ENCODE assay signal across 10 cellular contexts in the genomic region with DNA sequence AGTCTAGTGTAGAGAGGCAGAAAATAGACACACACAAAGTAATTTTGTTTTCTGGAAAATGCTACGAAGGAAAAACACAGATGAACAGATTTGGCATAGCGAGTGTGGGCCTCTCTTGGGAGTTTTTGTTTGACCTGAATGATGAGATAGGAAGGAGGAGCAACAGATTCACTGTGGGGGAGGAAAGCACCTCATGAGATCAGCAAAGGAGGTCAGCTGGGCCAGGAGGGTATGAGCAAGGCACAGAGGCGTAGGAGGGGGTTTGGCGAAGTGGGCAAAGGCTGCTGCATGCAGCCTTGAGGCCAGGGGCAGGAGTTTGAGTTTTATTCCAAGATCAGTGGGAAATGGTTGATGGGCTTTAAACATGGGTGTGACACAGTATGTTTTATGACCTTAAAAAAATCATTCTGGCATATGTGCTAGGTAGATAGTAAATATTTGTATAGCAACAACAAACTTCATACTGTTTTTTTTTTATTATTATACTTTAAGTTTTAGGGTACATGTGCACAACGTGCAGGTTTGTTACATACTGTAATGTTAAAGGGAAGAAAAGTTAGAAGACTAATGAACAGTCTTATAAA. TPM values are rescaled to one million over a fixed set of nuclear protein-coding genes. Genes with fewer than 3 reads are reported as not detected.
DNase-seq lines count a peak whose midpoint lies in the region; ATAC-seq and TF ChIP-seq lines count a peak whose summit lies in the region.
"Had no signal": no experiment of that assay in that cellular context is flagged by ENCODE, and none has a peak within 500 bp of the region (broad histone marks: within the 10 kb centered on the region; RNA-seq: fewer than 3 reads in every experiment).

No MANE protein-coding gene starts in this region.

- no peak for TF ChIP-seq EP300 in stomach (IDR thresholded peaks at IDR 0.05)

- H2AK5ac ChIP-seq in mesendoderm (ENCODE audit: low read length), result no peak overlapping the region

- no peak overlapping the region for H2BK15ac ChIP-seq in mesendoderm (replicated peaks; ENCODE audit: low read depth)

- H3K4me3 ChIP-seq in GM12865 (ENCODE audit: low read depth, low read length) (no peak overlapping the region), mesendoderm (ENCODE audit: low read length) (no peak overlapping the region), stomach (no peak overlapping the region), brain microvascular endothelial cell (ENCODE audit: low read depth, low read length) (no peak overlapping the region)

- no peak overlapping the region for H2BK120ac ChIP-seq in mesendoderm (ENCODE audit: low read depth, low read length)

- ATAC-seq in HG03469 (IDR thresholded peaks at IDR 0.05; ENCODE audit: unreplicated experiment), result peak; percentile 31

- H3K4me1 ChIP-seq in mesendoderm (ENCODE audit: control insufficient read depth, low read depth, low read length) (no peaks in the 10 kb centered on the region), stomach (peaks cover 0 to 11% (median 1%) of the 10 kb centered on the region in 4 donors)

- no peak for TF ChIP-seq POLR2A in stomach (IDR thresholded peaks at IDR 0.05)

- H3K27ac ChIP-seq in mesendoderm (ENCODE audit: low read depth, low read length) (no peak overlapping the region), stomach (peak overlapping the region in 1 of 5 donors; percentile 18), brain microvascular endothelial cell (no peak overlapping the region)

- DNase-seq in GM12865 (ENCODE audit: low read depth), result peak; percentile 61
- DNase-seq in GM20000 (ENCODE audit: low spot score), result peak; percentile 68
- DNase-seq in mesendoderm, result peak; percentile 10
- no peak for DNase-seq in NCI-H146 (lab: John Stamatoyannopoulos, UW)
- DNase-seq in stomach, result no peak
- DNase-seq in brain microvascular endothelial cell, result no peak
- no peak for DNase-seq in cerebellar nuclear complex (lab: John Stamatoyannopoulos, UW)
- DNase-seq: KBM-7, naive B cell had no signal

- H3K27me3 ChIP-seq in mesendoderm (ENCODE audit: insufficient read depth, low read length, poor library complexity), result no peaks in the 10 kb centered on the region
- no peaks in the 10 kb centered on the region for H3K27me3 ChIP-seq in stomach
- no peaks in the 10 kb centered on the region for H3K27me3 ChIP-seq in brain microvascular endothelial cell (replicated peaks)

- WGBS in mesendoderm (ENCODE audit: extremely low coverage, insufficient coverage, low lambda C conversion rate), result no CpG with 5 or more reads among the region's 5 CpGs
- WGBS in stomach, 5 donors, result 67 to 77% (median 71%) methylated on average over 5 of the region's 5 CpGs

- H4K5ac ChIP-seq in mesendoderm (ENCODE audit: low read length), result no peak overlapping the region

- H3K4me2 ChIP-seq in mesendoderm (ENCODE audit: low read length), result no peak overlapping the region

- intact Hi-C loops in stomach (cut with DNase I; ENCODE audit: low total_unique reads), result no loop called here

- TF ChIP-seq CTCF in GM12865 (IDR thresholded peaks at IDR 0.05; ENCODE audit: insufficient read depth, low read depth, low read length, missing control alignments) (no peak), GM20000 (IDR thresholded peaks at IDR 0.05; ENCODE audit: extremely low read depth, missing control alignments) (no peak), stomach (IDR thresholded peaks at IDR 0.05) (no peak), brain microvascular endothelial cell (IDR thresholded peaks at IDR 0.05; ENCODE audit: low read depth, low read length, missing control alignments) (no peak)

- no peaks in the 10 kb centered on the region for H3K79me2 ChIP-seq in mesendoderm (ENCODE audit: control insufficient read depth, insufficient read depth, low read length)

- no peaks in the 10 kb centered on the region for H3K79me1 ChIP-seq in mesendoderm (ENCODE audit: low read length)

- no peak overlapping the region for H2BK5ac ChIP-seq in mesendoderm (ENCODE audit: low read length)

- H3K9ac ChIP-seq in mesendoderm (ENCODE audit: low read length), result no peak overlapping the region

- in situ Hi-C loops in brain microvascular endothelial cell (cut with HindIII; ENCODE audit: low pct_ligation_motif_present, low sequenced_read_pairs), result no loop called here

- H3K9me3 ChIP-seq in stomach, result no peaks in the 10 kb centered on the region

- H3K56ac ChIP-seq in mesendoderm (ENCODE audit: low read length), result no peak overlapping the region

- no peak overlapping the region for H3K18ac ChIP-seq in mesendoderm (ENCODE audit: low read length)

- no peaks in the 10 kb centered on the region for H3K36me3 ChIP-seq in mesendoderm (ENCODE audit: control insufficient read depth, insufficient read depth, low read length)
- no peaks in the 10 kb centered on the region for H3K36me3 ChIP-seq in stomach
- H3K36me3 ChIP-seq in brain microvascular endothelial cell (replicated peaks), result no peaks in the 10 kb centered on the region

- no peak overlapping the region for H4K8ac ChIP-seq in mesendoderm (ENCODE audit: low read depth, low read length)

- H3K23ac ChIP-seq in mesendoderm (ENCODE audit: low read length), result no peak overlapping the region

- H3K4ac ChIP-seq in mesendoderm (ENCODE audit: low read depth, low read length), result no peak overlapping the region

RNA-seq across cellular contexts. Expression of gene FGGY, which starts 58.0 kb away (rescaled TPM):
- polyA plus RNA-seq in mesendoderm (2013, experiment 1 of 2), result 3.0 TPM
- polyA plus RNA-seq in mesendoderm (2013, experiment 2 of 2), result 2.6 TPM
- total RNA-seq in stomach, result 10 to 100 TPM in 2 of 5 donors, 1 to 10 TPM in 3; 6.2 to 40.6 (median 6.5) TPM
- polyA plus RNA-seq in stomach, result 10 to 100 TPM in 2 of 3 donors, 1 to 10 TPM in 1; 9.8 to 12.3 (median 11.8) TPM

Comparison
In these comparisons a context has a peak if more than half of its experiments do, and no peak if none do; other contexts are left out.
1. DNase-seq: peak in GM12865 (single experiment), GM20000 (single experiment) and mesendoderm (single experiment); none in NCI-H146 (single experiment), stomach (single experiment), brain microvascular endothelial cell (single experiment) and cerebellar nuclear complex (0 of 2).